ENCODE assay signal across 18 cellular contexts in the genomic region with DNA sequence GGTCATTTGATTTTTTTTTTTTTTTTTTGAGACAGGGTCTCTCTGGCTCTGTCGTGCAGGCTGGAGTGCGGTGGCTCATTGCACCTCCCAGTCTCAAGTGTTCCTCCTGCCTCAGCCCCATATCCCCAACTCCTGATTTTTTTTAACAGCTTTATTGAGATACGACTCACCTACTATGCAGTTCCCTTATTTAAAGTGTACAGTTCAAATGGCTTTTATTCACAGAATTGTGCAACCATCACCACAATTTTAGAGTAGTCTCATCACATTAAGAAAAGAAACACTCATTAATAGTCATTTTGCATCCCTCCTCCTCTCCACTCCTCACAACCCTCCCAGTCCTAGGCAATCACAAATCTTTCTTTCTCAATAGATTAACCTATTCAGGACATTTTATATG. TPM values are rescaled to one million over a fixed set of nuclear protein-coding genes. Genes with fewer than 3 reads are reported as not detected.
DNase-seq lines count a peak whose midpoint lies in the region; ATAC-seq and TF ChIP-seq lines count a peak whose summit lies in the region.
"Had no signal": no experiment of that assay in that cellular context is flagged by ENCODE, and none has a peak within 500 bp of the region (broad histone marks: within the 10 kb centered on the region; RNA-seq: fewer than 3 reads in every experiment).

No MANE protein-coding gene starts in this region.

- CTCF ChIA-PET in CD4-positive, alpha-beta T cell (lab: Charles Lee): no interaction called here
- CTCF ChIA-PET in T-cell (lab: Charles Lee): no interaction called here

- H3K27me3 ChIP-seq in CD4-positive, alpha-beta T cell (ENCODE audit: control insufficient read depth, insufficient read depth, low read length): no peaks in the 10 kb centered on the region
- H3K27me3 ChIP-seq: heart left ventricle, spleen, thyroid gland had no signal

- H3K27ac ChIP-seq in CD4-positive, alpha-beta T cell (ENCODE audit: low read depth, low read length): no peak overlapping the region
- H3K27ac ChIP-seq: heart left ventricle, lower lobe of right lung, spleen, thyroid gland had no signal

- peak overlapping the region; percentile 62 for H3K4me3 Mint-ChIP-seq in CD4-positive, alpha-beta T cell
- H3K4me3 Mint-ChIP-seq in T-cell (peak overlapping the region in 2 of 3 donors; percentile 21 to 37), memory B cell (no peak overlapping the region)
- H3K4me3 Mint-ChIP-seq: T-helper 2 cell treated with Interferon-gamma antibody and Interleukin-4, amounts not matched to agents 5 μg/mL and 100 μg/mL, for 36 hours had no signal

- H3K4me1 Mint-ChIP-seq in CD4-positive, alpha-beta T cell (ENCODE audit: low read depth): peaks cover 42% of the 10 kb centered on the region
- H3K4me1 Mint-ChIP-seq in T-cell (peaks cover 31 to 36% (median 33%) of the 10 kb centered on the region in 3 donors), memory B cell (peaks cover 18% of the 10 kb centered on the region)

- intact Hi-C loops in CD4-positive, alpha-beta T cell (cut with DNase I, micrococcal nuclease): loop anchor here (2.0 to 10.0 kb wide), 7 partner anchors 38 to 848 kb away; partner anchors contain the start of genes DNAJB11 (in 1 of the 2), EIF4A2 (in 1 of the 2), SENP2 (in 1 of the 2) and TMEM41A (in 1 of the 2)

- H3K27ac Mint-ChIP-seq in CD4-positive, alpha-beta T cell: peak overlapping the region; percentile 59
- H3K27ac Mint-ChIP-seq in T-cell: no peak overlapping the region
- H3K27ac Mint-ChIP-seq in memory B cell: peak overlapping the region; percentile 22
- H3K27ac Mint-ChIP-seq: T-helper 2 cell treated with Interferon-gamma antibody and Interleukin-4, amounts not matched to agents 5 μg/mL and 100 μg/mL, for 36 hours had no signal

- no peaks in the 10 kb centered on the region for H3K9me3 Mint-ChIP-seq in CD4-positive, alpha-beta T cell
- H3K9me3 Mint-ChIP-seq in T-cell: no peaks in the 10 kb centered on the region
- no peaks in the 10 kb centered on the region for H3K9me3 Mint-ChIP-seq in memory B cell

- H3K9me3 ChIP-seq in CD4-positive, alpha-beta T cell (ENCODE audit: control insufficient read depth, low read length): no peaks in the 10 kb centered on the region
- H3K9me3 ChIP-seq: heart left ventricle, lower lobe of right lung, spleen, thyroid gland had no signal

- ATAC-seq in CD4-positive, alpha-beta T cell (ENCODE audit: poor library complexity): no peak
- ATAC-seq in T-cell (replicated peaks in 1 of 4) (no peak), memory B cell (ENCODE audit: low read depth) (no peak), GM18858 (IDR thresholded peaks at IDR 0.05; ENCODE audit: unreplicated experiment) (no peak), SK-N-SH treated with all-trans-retinoic acid at 6 μM for 48 hours (no peak)
- ATAC-seq: heart left ventricle, lower lobe of right lung, Right ventricle myocardium inferior had no signal

- no peak for DNase-seq in CD4-positive, alpha-beta T cell
- DNase-seq in ELR (ENCODE audit: low read depth): peak; percentile 29
- DNase-seq in T-cell: no peak
- DNase-seq in memory B cell (ENCODE audit: low spot score in 2 of 2): no peak
- DNase-seq in DMS 273 (lab: John Stamatoyannopoulos, UW; ENCODE audit: unreplicated experiment): no peak
- DNase-seq: activated CD4-positive, CD25-positive, alpha-beta regulatory T cell treated with anti-CD3 and anti-CD28 coated beads, Interleukin-2, amount 50 U/mL, for 72 hours; activated T-cell treated with anti-CD3 and anti-CD28 coated beads, Interleukin-2, amount 50 U/mL, for 1 hour; DMS53; heart left ventricle; lower lobe of right lung; NCI-H1417; NK-92 treated with Interleukin-12 subunit alpha and Interleukin-12 subunit beta, amount 100 ng/mL, for 24 hours; spleen; thyroid gland had no signal

- no peaks in the 10 kb centered on the region for H3K27me3 Mint-ChIP-seq in CD4-positive, alpha-beta T cell
- no peaks in the 10 kb centered on the region for H3K27me3 Mint-ChIP-seq in T-cell
- H3K27me3 Mint-ChIP-seq in memory B cell: no peaks in the 10 kb centered on the region

- POLR2A ChIA-PET in CD4-positive, alpha-beta T cell (lab: Charles Lee): no interaction called here
- POLR2A ChIA-PET in T-cell (lab: Charles Lee): no interaction called here

- H3K36me3 Mint-ChIP-seq in CD4-positive, alpha-beta T cell (ENCODE audit: low read depth): peaks cover 34% of the 10 kb centered on the region
- peaks cover 10% of the 10 kb centered on the region for H3K36me3 Mint-ChIP-seq in T-cell
- peaks cover 4% of the 10 kb centered on the region for H3K36me3 Mint-ChIP-seq in memory B cell

- TF ChIP-seq CTCF in CD4-positive, alpha-beta T cell (IDR thresholded peaks at IDR 0.05): no peak

TF ChIP-seq in SK-N-SH treated with all-trans-retinoic acid at 6 μM for 48 hours, 23 proteins besides CTCF, POLR2A, EP300 and RAD21:
- TF ChIP-seq CSDC2 (CRISPR knock-in tag; IDR thresholded peaks at IDR 0.05): no peak
- TF ChIP-seq ZFP30 (CRISPR knock-in tag; IDR thresholded peaks at IDR 0.05): no peak
- TF ChIP-seq ESRRG (CRISPR knock-in tag; IDR thresholded peaks at IDR 0.05): no peak
- no peak for TF ChIP-seq ZNF8 (CRISPR knock-in tag; IDR thresholded peaks at IDR 0.05)
- TF ChIP-seq, protein P1, sequence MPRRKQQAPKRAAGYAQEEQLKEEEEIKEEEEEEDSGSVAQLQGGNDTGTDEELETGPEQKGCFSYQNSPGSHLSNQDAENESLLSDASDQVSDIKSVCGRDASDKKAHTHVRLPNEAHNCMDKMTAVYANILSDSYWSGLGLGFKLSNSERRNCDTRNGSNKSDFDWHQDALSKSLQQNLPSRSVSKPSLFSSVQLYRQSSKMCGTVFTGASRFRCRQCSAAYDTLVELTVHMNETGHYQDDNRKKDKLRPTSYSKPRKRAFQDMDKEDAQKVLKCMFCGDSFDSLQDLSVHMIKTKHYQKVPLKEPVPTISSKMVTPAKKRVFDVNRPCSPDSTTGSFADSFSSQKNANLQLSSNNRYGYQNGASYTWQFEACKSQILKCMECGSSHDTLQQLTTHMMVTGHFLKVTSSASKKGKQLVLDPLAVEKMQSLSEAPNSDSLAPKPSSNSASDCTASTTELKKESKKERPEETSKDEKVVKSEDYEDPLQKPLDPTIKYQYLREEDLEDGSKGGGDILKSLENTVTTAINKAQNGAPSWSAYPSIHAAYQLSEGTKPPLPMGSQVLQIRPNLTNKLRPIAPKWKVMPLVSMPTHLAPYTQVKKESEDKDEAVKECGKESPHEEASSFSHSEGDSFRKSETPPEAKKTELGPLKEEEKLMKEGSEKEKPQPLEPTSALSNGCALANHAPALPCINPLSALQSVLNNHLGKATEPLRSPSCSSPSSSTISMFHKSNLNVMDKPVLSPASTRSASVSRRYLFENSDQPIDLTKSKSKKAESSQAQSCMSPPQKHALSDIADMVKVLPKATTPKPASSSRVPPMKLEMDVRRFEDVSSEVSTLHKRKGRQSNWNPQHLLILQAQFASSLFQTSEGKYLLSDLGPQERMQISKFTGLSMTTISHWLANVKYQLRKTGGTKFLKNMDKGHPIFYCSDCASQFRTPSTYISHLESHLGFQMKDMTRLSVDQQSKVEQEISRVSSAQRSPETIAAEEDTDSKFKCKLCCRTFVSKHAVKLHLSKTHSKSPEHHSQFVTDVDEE (CRISPR knock-in tag; IDR thresholded peaks at IDR 0.05): no peak
- no peak for TF ChIP-seq OSR1 (CRISPR knock-in tag; IDR thresholded peaks at IDR 0.05)
- no peak for TF ChIP-seq ARNTL (CRISPR knock-in tag; IDR thresholded peaks at IDR 0.05; ENCODE audit: borderline replicate concordance, low read depth)
- TF ChIP-seq TOX (CRISPR knock-in tag; IDR thresholded peaks at IDR 0.05; ENCODE audit: borderline replicate concordance): no peak
- TF ChIP-seq ZFP3 (CRISPR knock-in tag; IDR thresholded peaks at IDR 0.05): no peak
- TF ChIP-seq ZNF565 (CRISPR knock-in tag; conservative IDR thresholded peaks at IDR 0.05; ENCODE audit: low read depth): no peak
- no peak for TF ChIP-seq TCF4 (CRISPR knock-in tag; IDR thresholded peaks at IDR 0.05; ENCODE audit: borderline replicate concordance)

RNA-seq across cellular contexts. Expression of gene TRA2B, which starts 1.9 kb away (rescaled TPM):
- 100 to 1,000 TPM; 549 to 585 TPM for total RNA-seq in CD4-positive, alpha-beta T cell
- total RNA-seq in T-cell: 100 to 1,000 TPM; 166 to 583 (median 175) TPM

Comparison
In these comparisons a context has a peak if more than half of its experiments do, and no peak if none do; other contexts are left out.
1. H3K27ac Mint-ChIP-seq: peak in CD4-positive, alpha-beta T cell (single experiment) and memory B cell (single experiment); none in T-cell (0 of 2).